ENCODE assay signal across 8 cellular contexts in genomic region chr11:117818036-117818858, GRCh38.
DNase-seq lines count a peak whose midpoint lies in the region; ATAC-seq and TF ChIP-seq lines count a peak whose summit lies in the region.

No MANE protein-coding gene starts in this region.

- H3K9me3 Mint-ChIP-seq in dendritic cell treated with granulocyte-macrophage colony-stimulating factor and Interleukin-4, amounts not matched to agents 40 ng/mL and 50 ng/mL, for 4 days, result no peaks in the 10 kb centered on the region

- intact Hi-C loops in dendritic cell treated with granulocyte-macrophage colony-stimulating factor and Interleukin-4, amounts not matched to agents 40 ng/mL and 50 ng/mL, for 4 days (cut with micrococcal nuclease), result loop anchor here (1.0 to 5.0 kb wide), 3 partner anchors 11 to 376 kb away; no protein-coding TSS in a partner anchor

- peaks cover 81% of the 10 kb centered on the region for H3K4me1 Mint-ChIP-seq in dendritic cell treated with granulocyte-macrophage colony-stimulating factor and Interleukin-4, amounts not matched to agents 40 ng/mL and 50 ng/mL, for 4 days (ENCODE audit: low read depth)

- peak; percentile 57 for DNase-seq in NK-92 treated with Interleukin-12 subunit alpha and Interleukin-12 subunit beta, amount 100 ng/mL, for 24 hours (lab: John Stamatoyannopoulos, UW)
- DNase-seq in NK-92 (lab: John Stamatoyannopoulos, UW; ENCODE audit: unreplicated experiment) (no peak), NCI-H2107 treated with DMSO at 0.1 percent for 48 hours (lab: John Stamatoyannopoulos, UW; ENCODE audit: unreplicated experiment) (no peak), SW 1271 (lab: John Stamatoyannopoulos, UW) (no peak)
- peak; percentile 50 to 53 for DNase-seq in stimulated activated CD4-positive, alpha-beta T cell treated with anti-CD3 and anti-CD28 coated beads, Interleukin-2, amount 100 ng/mL, for 24 hours

- no peak overlapping the region for H3K4me3 Mint-ChIP-seq in dendritic cell treated with granulocyte-macrophage colony-stimulating factor and Interleukin-4, amounts not matched to agents 40 ng/mL and 50 ng/mL, for 4 days

- H3K27ac Mint-ChIP-seq in dendritic cell treated with granulocyte-macrophage colony-stimulating factor and Interleukin-4, amounts not matched to agents 40 ng/mL and 50 ng/mL, for 4 days, result peak overlapping the region; percentile 97

- no peaks in the 10 kb centered on the region for H3K27me3 Mint-ChIP-seq in dendritic cell treated with granulocyte-macrophage colony-stimulating factor and Interleukin-4, amounts not matched to agents 40 ng/mL and 50 ng/mL, for 4 days

- H3K36me3 Mint-ChIP-seq in dendritic cell treated with granulocyte-macrophage colony-stimulating factor and Interleukin-4, amounts not matched to agents 40 ng/mL and 50 ng/mL, for 4 days (ENCODE audit: low read depth), result no peaks in the 10 kb centered on the region

- ATAC-seq in SK-N-SH treated with all-trans-retinoic acid at 6 μM for 48 hours, result peak; percentile 7
- no peak for ATAC-seq in HG02981 (IDR thresholded peaks at IDR 0.05; ENCODE audit: unreplicated experiment)

TF ChIP-seq in SK-N-SH treated with all-trans-retinoic acid at 6 μM for 48 hours, 23 proteins besides CTCF, POLR2A, EP300 and RAD21:
- TF ChIP-seq BACH2 (CRISPR knock-in tag; IDR thresholded peaks at IDR 0.05; ENCODE audit: borderline replicate concordance), result no peak
- no peak for TF ChIP-seq ZNF8 (CRISPR knock-in tag; IDR thresholded peaks at IDR 0.05)
- TF ChIP-seq, protein P1, sequence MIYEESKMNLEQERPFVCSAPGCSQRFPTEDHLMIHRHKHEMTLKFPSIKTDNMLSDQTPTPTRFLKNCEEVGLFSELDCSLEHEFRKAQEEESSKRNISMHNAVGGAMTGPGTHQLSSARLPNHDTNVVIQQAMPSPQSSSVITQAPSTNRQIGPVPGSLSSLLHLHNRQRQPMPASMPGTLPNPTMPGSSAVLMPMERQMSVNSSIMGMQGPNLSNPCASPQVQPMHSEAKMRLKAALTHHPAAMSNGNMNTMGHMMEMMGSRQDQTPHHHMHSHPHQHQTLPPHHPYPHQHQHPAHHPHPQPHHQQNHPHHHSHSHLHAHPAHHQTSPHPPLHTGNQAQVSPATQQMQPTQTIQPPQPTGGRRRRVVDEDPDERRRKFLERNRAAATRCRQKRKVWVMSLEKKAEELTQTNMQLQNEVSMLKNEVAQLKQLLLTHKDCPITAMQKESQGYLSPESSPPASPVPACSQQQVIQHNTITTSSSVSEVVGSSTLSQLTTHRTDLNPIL (CRISPR knock-in tag; IDR thresholded peaks at IDR 0.05; ENCODE audit: low read depth), result no peak
- no peak for TF ChIP-seq OSR1 (CRISPR knock-in tag; IDR thresholded peaks at IDR 0.05)

Comparison
In these comparisons a context has a peak if more than half of its experiments do, and no peak if none do; other contexts are left out.
1. DNase-seq: peak in NK-92 treated with Interleukin-12 subunit alpha and Interleukin-12 subunit beta, amount 100 ng/mL, for 24 hours (single experiment) and stimulated activated CD4-positive, alpha-beta T cell treated with anti-CD3 and anti-CD28 coated beads, Interleukin-2, amount 100 ng/mL, for 24 hours (2 of 2); none in NK-92 (single experiment), NCI-H2107 treated with DMSO at 0.1 percent for 48 hours (single experiment) and SW 1271 (0 of 2).